36 cellular contexts compared by ENCODE assay signal in genomic region chr4:58564695-58565094, GRCh38.
"Had no signal": no experiment of that assay in that cellular context is flagged by ENCODE, and none has a peak within 500 bp of the region (broad histone marks: within the 10 kb centered on the region; RNA-seq: fewer than 3 reads in every experiment).

No MANE protein-coding gene starts in this region.

- H3K9me3 Mint-ChIP-seq: activated T-helper 1 cell treated with anti-CD3 and anti-CD28 coated beads, Interleukin-12 subunit alpha, Interleukin-12 subunit beta, Interleukin-2, Interleukin-4 antibody, amounts not matched to agents 30 ng/mL and 10 ng/mL and 1 ng/mL, durations not matched to agents 14 hours and 24 hours and 36 hours had no signal

- H3K27ac Mint-ChIP-seq: activated B cell treated with CpG ODN at 0.5 μM for 24 hours; activated CD4-positive, alpha-beta memory T cell treated with anti-CD3 and anti-CD28 coated beads for 36 hours; activated naive CD4-positive, alpha-beta T cell treated with anti-CD3 and anti-CD28 coated beads for 36 hours; activated naive CD4-positive, alpha-beta T cell treated with anti-CD3 and anti-CD28 coated beads, Interleukin-2, amount 50 U/mL, for 72 hours; activated T-helper 1 cell treated with anti-CD3 and anti-CD28 coated beads, Interleukin-12 subunit alpha, Interleukin-12 subunit beta, Interleukin-2, Interleukin-4 antibody, amounts not matched to agents 30 ng/mL and 10 ng/mL and 1 ng/mL, durations not matched to agents 14 hours and 24 hours and 36 hours; IgD-negative memory B cell; T-cell had no signal

- H3K4me1 ChIP-seq: adrenal gland, body of pancreas, breast epithelium, SJCRH30 had no signal

- H3K27me3 ChIP-seq: adrenal gland, body of pancreas, breast epithelium, SJCRH30 had no signal

- DNase-seq: activated B cell treated with CpG ODN at 0.5 μM for 24 hours; activated CD4-positive, alpha-beta memory T cell treated with anti-CD3 and anti-CD28 coated beads for 36 hours; activated CD4-positive, alpha-beta T cell treated with anti-CD3 and anti-CD28 coated beads for 4 hours; activated CD4-positive, alpha-beta T cell treated with anti-CD3 and anti-CD28 coated beads, Interleukin-2, amount 50 U/mL, for 1 hour; activated CD4-positive, CD25-positive, alpha-beta regulatory T cell treated with anti-CD3 and anti-CD28 coated beads, Interleukin-2, amount 50 U/mL, for 72 hours; activated CD8-positive, alpha-beta memory T cell treated with anti-CD3 and anti-CD28 coated beads, Interleukin-2, amount 50 U/mL, for 4 hours; activated gamma-delta T cell treated with Interleukin-2 at 50 U/mL for 16 hours; activated naive CD4-positive, alpha-beta T cell treated with anti-CD3 and anti-CD28 coated beads for 36 hours; activated T-cell treated with anti-CD3 and anti-CD28 coated beads for 4 hours; activated T-cell treated with anti-CD3 and anti-CD28 coated beads, Interleukin-2, amount 50 U/mL, for 4 hours; adrenal gland; body of pancreas; Karpas-422; KBM-7; NCI-H1048; NCI-H1105 treated with DMSO at 0.1 percent for 48 hours; NCI-H1436; NCI-H187 treated with DMSO at 0.1 percent for 48 hours; NCI-H2081; NCI-H446; NCI-H510A treated with DMSO at 0.1 percent for 48 hours; NCI-H526 treated with DMSO at 0.1 percent for 48 hours; NCI-H82; SHP77; SJCRH30; SK-N-SH; T-cell; T-helper 2 cell; T-helper 9 cell had no signal

- H3K36me3 ChIP-seq: adrenal gland, breast epithelium, SJCRH30 had no signal

- FAIRE-seq: astrocyte had no signal

- H3K4me3 Mint-ChIP-seq: activated B cell treated with CpG ODN at 0.5 μM for 24 hours; activated CD4-positive, alpha-beta memory T cell treated with anti-CD3 and anti-CD28 coated beads for 36 hours; activated naive CD4-positive, alpha-beta T cell treated with anti-CD3 and anti-CD28 coated beads for 36 hours; activated T-cell treated with anti-CD3 and anti-CD28 coated beads, Interleukin-2, amount 50 U/mL, for 4 hours; activated T-helper 1 cell treated with anti-CD3 and anti-CD28 coated beads, Interleukin-12 subunit alpha, Interleukin-12 subunit beta, Interleukin-2, Interleukin-4 antibody, amounts not matched to agents 30 ng/mL and 10 ng/mL and 1 ng/mL, durations not matched to agents 14 hours and 24 hours and 36 hours; IgD-negative memory B cell; T-cell had no signal

- H3K9me3 ChIP-seq: adrenal gland, body of pancreas, breast epithelium, SJCRH30, SK-N-SH had no signal

- H3K27ac ChIP-seq: adrenal gland, body of pancreas, breast epithelium, SJCRH30, VCaP had no signal

- H3K36me3 Mint-ChIP-seq: activated CD4-positive, alpha-beta memory T cell treated with anti-CD3 and anti-CD28 coated beads for 36 hours; activated naive CD4-positive, alpha-beta T cell treated with anti-CD3 and anti-CD28 coated beads, Interleukin-2, amount 50 U/mL, for 72 hours; IgD-negative memory B cell; T-cell had no signal

- H3K27me3 Mint-ChIP-seq: activated B cell treated with CpG ODN at 0.5 μM for 24 hours; activated CD4-positive, alpha-beta memory T cell treated with anti-CD3 and anti-CD28 coated beads for 36 hours; IgD-negative memory B cell; T-cell had no signal

- H3K9ac ChIP-seq: SK-N-SH had no signal

- H3K4me2 ChIP-seq: SK-N-SH had no signal

- H3K4me1 Mint-ChIP-seq: activated B cell treated with CpG ODN at 0.5 μM for 24 hours, T-cell had no signal

- H3K4me3 ChIP-seq: adrenal gland, body of pancreas, breast epithelium, SJCRH30 had no signal

- ATAC-seq: activated naive CD4-positive, alpha-beta T cell treated with anti-CD3 and anti-CD28 coated beads, Interleukin-2, amount 50 U/mL, for 72 hours; activated T-cell treated with anti-CD3 and anti-CD28 coated beads, Interleukin-2, amount 50 U/mL, for 4 hours; body of pancreas; Panc1; T-cell had no signal
